In genomic region chr13:27967736-27968315, GRCh38 we compare ENCODE assay signal across 13 cellular contexts. TPM values are rescaled to one million over a fixed set of nuclear protein-coding genes. Genes with fewer than 3 reads are reported as not detected.
DNase-seq lines count a peak whose midpoint lies in the region; ATAC-seq and TF ChIP-seq lines count a peak whose summit lies in the region.
"Had no signal": no experiment of that assay in that cellular context is flagged by ENCODE, and none has a peak within 500 bp of the region (broad histone marks: within the 10 kb centered on the region; RNA-seq: fewer than 3 reads in every experiment).

No MANE protein-coding gene starts in this region.

- WGBS in SK-N-SH (ENCODE audit: low lambda C conversion rate): 10% methylated on average over 30 of the region's 33 CpGs
- WGBS in ovary, 3 donors: 1 to 2% (median 1%) methylated on average over 29 to 33 of the region's 33 CpGs

- no peak for TF ChIP-seq CTCF in SK-N-SH (IDR thresholded peaks at IDR 0.05)
- TF ChIP-seq CTCF in colonic mucosa (IDR thresholded peaks at IDR 0.05): no peak
- TF ChIP-seq CTCF in ovary (IDR thresholded peaks at IDR 0.05): no peak
- no peak for TF ChIP-seq CTCF in CD14-positive monocyte (IDR thresholded peaks at IDR 0.05)

- H3K9me3 ChIP-seq in SK-N-SH: no peaks in the 10 kb centered on the region
- no peaks in the 10 kb centered on the region for H3K9me3 ChIP-seq in HUES6 (ENCODE audit: control insufficient read depth, insufficient read depth, low read depth, low read length)
- no peaks in the 10 kb centered on the region for H3K9me3 ChIP-seq in colonic mucosa
- H3K9me3 ChIP-seq in ovary: no peaks in the 10 kb centered on the region
- H3K9me3 ChIP-seq: heart left ventricle had no signal

- ATAC-seq in SK-N-SH treated with all-trans-retinoic acid at 6 μM for 48 hours (no peak), HG03196 (IDR thresholded peaks at IDR 0.05; ENCODE audit: unreplicated experiment) (no peak)
- ATAC-seq: heart left ventricle had no signal

- H3K4me3 ChIP-seq in SK-N-SH (ENCODE audit: low read depth in 2 of 2, low read length in 1 of 2): no peak overlapping the region
- peak overlapping the region; percentile 80 for H3K4me3 ChIP-seq in HUES6 (ENCODE audit: low read depth, low read length)
- peak overlapping the region; percentile 75 for H3K4me3 ChIP-seq in colonic mucosa
- peak overlapping the region; percentile 34 for H3K4me3 ChIP-seq in ovary
- H3K4me3 ChIP-seq: heart left ventricle had no signal

- H3K27me3 ChIP-seq in SK-N-SH (ENCODE audit: insufficient read depth) (peaks cover 88% of the 10 kb centered on the region), HUES6 (ENCODE audit: control insufficient read depth, insufficient read depth, low read length) (peaks cover 100% of the 10 kb centered on the region), colonic mucosa (peaks cover 34% of the 10 kb centered on the region), ovary (no peaks in the 10 kb centered on the region)

- H3K4me3 Mint-ChIP-seq in CD14-positive monocyte: peak overlapping the region in 1 of 2 donors; percentile 83
- H3K4me3 Mint-ChIP-seq: natural killer cell treated with Interleukin-12 subunit alpha and Interleukin-12 subunit beta and Interleukin-15 and Interleukin-18, amount 100 ng/mL, for 72 hours had no signal

- peak overlapping the region in 1 of 7 donors; percentile 32 for H3K27ac Mint-ChIP-seq in CD14-positive monocyte
- H3K27ac Mint-ChIP-seq: natural killer cell treated with Interleukin-12 subunit alpha and Interleukin-12 subunit beta and Interleukin-15 and Interleukin-18, amount 100 ng/mL, for 72 hours had no signal

- peaks cover 97 to 100% (median 98%) of the 10 kb centered on the region in 3 donors for H3K27me3 Mint-ChIP-seq in CD14-positive monocyte (ENCODE audit: low read depth in 3 of 3)

- peaks cover 26% of the 10 kb centered on the region for H3K4me1 Mint-ChIP-seq in CD14-positive monocyte

- no peak overlapping the region for H3K4me2 ChIP-seq in SK-N-SH

- H3K79me2 ChIP-seq in SK-N-SH (ENCODE audit: insufficient read depth): no peaks in the 10 kb centered on the region

- H3F3A ChIP-seq in SK-N-SH (replicated peaks; ENCODE audit: insufficient read depth): no peaks in the 10 kb centered on the region

- CTCF ChIA-PET in SK-N-SH (lab: Yijun Ruan, JAX): interaction anchor here (1.1 to 2.5 kb wide), 2 partner anchors 14 to 137 kb away, joined by 6 to 7 read pairs; no protein-coding TSS in a partner anchor

- intact Hi-C loops in colonic mucosa (cut with DNase I) (no loop called here), ovary (cut with DNase I) (no loop called here), CD14-positive monocyte (cut with micrococcal nuclease) (no loop called here)

- H3K9me3 Mint-ChIP-seq in CD14-positive monocyte: peaks cover 0 to 22% (median 10%) of the 10 kb centered on the region in 7 donors
- H3K9me3 Mint-ChIP-seq: natural killer cell treated with Interleukin-12 subunit alpha and Interleukin-12 subunit beta and Interleukin-15 and Interleukin-18, amount 100 ng/mL, for 72 hours had no signal

- H3K9me2 ChIP-seq in SK-N-SH: no peaks in the 10 kb centered on the region

- POLR2A ChIA-PET in SK-N-SH (lab: Yijun Ruan, JAX): no interaction called here

- H4K20me1 ChIP-seq in SK-N-SH (ENCODE audit: insufficient read depth): no peaks in the 10 kb centered on the region

- no peaks in the 10 kb centered on the region for H3K4me1 ChIP-seq in SK-N-SH (ENCODE audit: control insufficient read depth in 1 of 2, insufficient read depth in 2 of 2, low read depth in 1 of 2, low read length in 1 of 2)
- peaks cover 76% of the 10 kb centered on the region for H3K4me1 ChIP-seq in HUES6 (ENCODE audit: control insufficient read depth, insufficient read depth, low read length)
- peaks cover 3% of the 10 kb centered on the region for H3K4me1 ChIP-seq in colonic mucosa
- H3K4me1 ChIP-seq in ovary (ENCODE audit: insufficient read depth): no peaks in the 10 kb centered on the region

- peaks cover 0 to 3% of the 10 kb centered on the region in 2 donors for H3K36me3 Mint-ChIP-seq in CD14-positive monocyte
- H3K36me3 Mint-ChIP-seq: natural killer cell treated with Interleukin-12 subunit alpha and Interleukin-12 subunit beta and Interleukin-15 and Interleukin-18, amount 100 ng/mL, for 72 hours had no signal

- DNase-seq in SK-N-SH (peak; percentile 25), colonic mucosa (no peak), ovary (no peak), iPS-NIHi7 (ENCODE audit: extremely low spot score) (no peak), CD14-positive monocyte (ENCODE audit: low spot score) (no peak)
- DNase-seq: heart left ventricle had no signal

- no peak overlapping the region for H3K27ac ChIP-seq in SK-N-SH (ENCODE audit: low read depth in 2 of 2, low read length in 1 of 2)
- no peak overlapping the region; the same call in 1 of the 2 replicates for H3K27ac ChIP-seq in HUES6 (ENCODE audit: low read depth, low read length)
- peak overlapping the region; percentile 91 for H3K27ac ChIP-seq in colonic mucosa
- no peak overlapping the region for H3K27ac ChIP-seq in ovary
- H3K27ac ChIP-seq: heart left ventricle had no signal

- H3K9ac ChIP-seq in SK-N-SH: no peak overlapping the region
- peak overlapping the region; percentile 97 for H3K9ac ChIP-seq in HUES6 (ENCODE audit: low read length)
- peak overlapping the region; percentile 98 to 100 for H3K9ac ChIP-seq in colonic mucosa (ENCODE audit: low read depth in 2 of 2, low read length in 2 of 2)

- no peak for TF ChIP-seq EP300 in SK-N-SH (IDR thresholded peaks at IDR 0.05; ENCODE audit: borderline replicate concordance in 1 of 2, low read depth in 1 of 2, low read length in 1 of 2)
- TF ChIP-seq EP300 in ovary (IDR thresholded peaks at IDR 0.05): no peak

- H3K36me3 ChIP-seq in SK-N-SH (replicated peaks in 1 of 2; ENCODE audit: control insufficient read depth in 1 of 2, insufficient read depth in 2 of 2, low read length in 1 of 2) (no peaks in the 10 kb centered on the region), HUES6 (ENCODE audit: control insufficient read depth, insufficient read depth, low read length) (no peaks in the 10 kb centered on the region), colonic mucosa (no peaks in the 10 kb centered on the region), ovary (no peaks in the 10 kb centered on the region)
- H3K36me3 ChIP-seq: heart left ventricle had no signal

- H2AFZ ChIP-seq in SK-N-SH (ENCODE audit: low read depth): no peak overlapping the region

- TF ChIP-seq RAD21 in SK-N-SH (IDR thresholded peaks at IDR 0.05; ENCODE audit: low read length): no peak

- no peak for TF ChIP-seq POLR2A in ovary (IDR thresholded peaks at IDR 0.05)

TF ChIP-seq in SK-N-SH, 30 proteins besides CTCF, POLR2A, EP300 and RAD21 (continues in another document):
- TF ChIP-seq TEAD4 (IDR thresholded peaks at IDR 0.05; ENCODE audit: borderline replicate concordance, insufficient read depth) (no peak), EZH2phosphoT487 (IDR thresholded peaks at IDR 0.05; ENCODE audit: borderline replicate concordance, low read depth) (no peak), SIN3A (IDR thresholded peaks at IDR 0.05; ENCODE audit: borderline replicate concordance, low read depth, low read length) (no peak), FOXJ3 (CRISPR knock-in tag; IDR thresholded peaks at IDR 0.05) (no peak), POLR2AphosphoS5 (IDR thresholded peaks at IDR 0.05; ENCODE audit: low read depth, low read length) (no peak), CHD2 (IDR thresholded peaks at IDR 0.05; ENCODE audit: low read length, partially characterized antibody) (no peak)
- TF ChIP-seq, protein P1, sequence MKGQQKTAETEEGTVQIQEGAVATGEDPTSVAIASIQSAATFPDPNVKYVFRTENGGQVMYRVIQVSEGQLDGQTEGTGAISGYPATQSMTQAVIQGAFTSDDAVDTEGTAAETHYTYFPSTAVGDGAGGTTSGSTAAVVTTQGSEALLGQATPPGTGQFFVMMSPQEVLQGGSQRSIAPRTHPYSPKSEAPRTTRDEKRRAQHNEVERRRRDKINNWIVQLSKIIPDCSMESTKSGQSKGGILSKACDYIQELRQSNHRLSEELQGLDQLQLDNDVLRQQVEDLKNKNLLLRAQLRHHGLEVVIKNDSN (IDR thresholded peaks at IDR 0.05; ENCODE audit: borderline replicate concordance, low read depth): no peak

TF ChIP-seq in SK-N-SH treated with all-trans-retinoic acid at 6 μM for 48 hours, 23 proteins besides CTCF, POLR2A, EP300 and RAD21 (continues in another document):
- TF ChIP-seq GLIS3 (CRISPR knock-in tag; IDR thresholded peaks at IDR 0.05): no peak
- no peak for TF ChIP-seq ZFP30 (CRISPR knock-in tag; IDR thresholded peaks at IDR 0.05)
- no peak for TF ChIP-seq ZFP3 (CRISPR knock-in tag; IDR thresholded peaks at IDR 0.05)
- no peak for TF ChIP-seq ISL1 (CRISPR knock-in tag; IDR thresholded peaks at IDR 0.05)
- TF ChIP-seq CSDC2 (CRISPR knock-in tag; IDR thresholded peaks at IDR 0.05): no peak
- TF ChIP-seq RARB (CRISPR knock-in tag; IDR thresholded peaks at IDR 0.05): no peak
- TF ChIP-seq ZNF8 (CRISPR knock-in tag; IDR thresholded peaks at IDR 0.05): no peak
- no peak for TF ChIP-seq ESRRG (CRISPR knock-in tag; IDR thresholded peaks at IDR 0.05)
- TF ChIP-seq TCF4 (CRISPR knock-in tag; IDR thresholded peaks at IDR 0.05; ENCODE audit: borderline replicate concordance): no peak
- TF ChIP-seq ZNF565 (CRISPR knock-in tag; conservative IDR thresholded peaks at IDR 0.05; ENCODE audit: low read depth): no peak

RNA-seq across cellular contexts. Expression of gene CDX2, which starts 1.3 kb away (rescaled TPM):
- polyA plus RNA-seq in SK-N-SH (2012; rRNA removed) (not detected in 2 replicates), ovary (under 1 TPM in 1 of 2 donors, not detected in 1; 0.02 TPM), CD14-positive monocyte (not detected)
- not detected in 2 replicates for polyA plus RNA-seq in SK-N-SH (2012; cell fraction: cytosol; rRNA removed)
- not detected in 2 replicates for polyA plus RNA-seq in SK-N-SH (2012; cell fraction: nucleus; rRNA removed)
- total RNA-seq in colonic mucosa (100 to 1,000 TPM; 271 to 391 TPM), ovary (under 1 TPM in 2 of 7 donors, not detected in 5; 0.12 to 0.26 TPM)
- total RNA-seq: heart left ventricle; HT1080; natural killer cell treated with Interleukin-12 subunit alpha and Interleukin-12 subunit beta and Interleukin-15 and Interleukin-18, amount 100 ng/mL, for 72 hours had no signal
- polyA plus RNA-seq: AG04450, heart left ventricle had no signal

RNA-seq across cellular contexts. Expression of gene URAD, which starts 20.7 kb away (rescaled TPM):
- not detected in 2 replicates for polyA plus RNA-seq in SK-N-SH (2012; rRNA removed)
- not detected in 2 replicates for polyA plus RNA-seq in SK-N-SH (2012; cell fraction: cytosol; rRNA removed)
- not detected in 2 replicates for polyA plus RNA-seq in SK-N-SH (2012; cell fraction: nucleus; rRNA removed)
- total RNA-seq in colonic mucosa: 10 to 100 TPM; 26.9 to 40.7 TPM
- not detected for total RNA-seq in ovary
- polyA plus RNA-seq in ovary: not detected
- not detected for polyA plus RNA-seq in CD14-positive monocyte
- total RNA-seq: heart left ventricle; HT1080; natural killer cell treated with Interleukin-12 subunit alpha and Interleukin-12 subunit beta and Interleukin-15 and Interleukin-18, amount 100 ng/mL, for 72 hours; SK-MEL-5 had no signal
- polyA plus RNA-seq: AG04450, heart left ventricle had no signal

RNA-seq across cellular contexts. Expression of gene PDX1, which starts 48.0 kb away (rescaled TPM):
- not detected in 2 replicates for polyA plus RNA-seq in SK-N-SH (2012; rRNA removed)
- polyA plus RNA-seq in SK-N-SH (2012; cell fraction: cytosol; rRNA removed): not detected in 2 replicates
- polyA plus RNA-seq in SK-N-SH (2012; cell fraction: nucleus; rRNA removed): not detected in 2 replicates
- total RNA-seq in colonic mucosa: under 1 TPM; 0.35 to 0.54 TPM
- total RNA-seq in ovary: not detected
- not detected for polyA plus RNA-seq in ovary
- not detected for polyA plus RNA-seq in CD14-positive monocyte
- total RNA-seq: heart left ventricle; HT1080; natural killer cell treated with Interleukin-12 subunit alpha and Interleukin-12 subunit beta and Interleukin-15 and Interleukin-18, amount 100 ng/mL, for 72 hours; SK-MEL-5 had no signal
- polyA plus RNA-seq: AG04450, heart left ventricle had no signal

Comparison
In these comparisons a context has a peak if more than half of its experiments do, and no peak if none do; other contexts are left out.
1. H3K4me3 ChIP-seq: peak in HUES6 (single experiment), colonic mucosa (single experiment) and ovary (single experiment); none in SK-N-SH (0 of 2).